Comparison of ENCODE assay signal across 6 cellular contexts in the genomic region with DNA sequence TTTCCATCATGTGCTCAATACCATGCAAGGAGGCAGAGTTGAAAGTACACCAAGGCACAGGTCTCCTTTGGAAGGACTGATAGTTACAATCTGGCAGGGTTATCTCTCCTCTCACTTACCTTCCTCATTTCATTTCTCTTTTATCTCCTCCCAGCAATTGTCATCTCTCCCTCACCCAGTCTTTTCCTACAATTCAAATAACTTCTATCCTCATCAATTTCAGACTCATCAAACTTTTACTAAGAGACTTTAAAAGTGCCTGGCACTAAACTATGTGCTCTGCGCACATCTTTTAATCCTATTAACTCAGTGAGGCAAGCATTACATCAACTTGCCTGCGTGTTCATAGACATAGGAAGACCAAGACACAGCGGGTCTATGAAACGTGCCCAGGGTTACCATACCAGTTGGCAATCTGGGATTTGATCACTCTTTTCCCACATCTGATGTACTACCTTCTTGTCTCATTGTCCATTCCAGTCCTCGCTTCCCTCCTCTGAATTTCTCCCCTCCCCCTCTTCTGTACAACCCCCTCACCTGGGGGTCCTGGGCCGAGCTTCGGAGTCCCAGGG. TPM values are rescaled to one million over a fixed set of nuclear protein-coding genes. Genes with fewer than 3 reads are reported as not detected.
DNase-seq lines count a peak whose midpoint lies in the region; ATAC-seq lines count a peak whose summit lies in the region.

No MANE protein-coding gene starts in this region.

- no peaks in the 10 kb centered on the region for H3K27me3 Mint-ChIP-seq in T-helper 2 cell treated with Interferon-gamma antibody and Interleukin-4, amounts not matched to agents 5 μg/mL and 100 μg/mL, for 36 hours (ENCODE audit: low read depth)
- peaks cover 0 to 5% (median 5%) of the 10 kb centered on the region in 3 donors for H3K27me3 Mint-ChIP-seq in immature natural killer cell (ENCODE audit: low read depth in 3 of 3)

- H3K4me3 Mint-ChIP-seq in T-helper 2 cell treated with Interferon-gamma antibody and Interleukin-4, amounts not matched to agents 5 μg/mL and 100 μg/mL, for 36 hours: peak overlapping the region; percentile 79
- peak overlapping the region; percentile 33 to 73 (median 67) for H3K4me3 Mint-ChIP-seq in immature natural killer cell

- H3K36me3 Mint-ChIP-seq in T-helper 2 cell treated with Interferon-gamma antibody and Interleukin-4, amounts not matched to agents 5 μg/mL and 100 μg/mL, for 36 hours (ENCODE audit: low read depth): peaks cover 42% of the 10 kb centered on the region
- H3K36me3 Mint-ChIP-seq in immature natural killer cell: peaks cover 8 to 13% (median 8%) of the 10 kb centered on the region in 3 donors

- H3K9me3 Mint-ChIP-seq in T-helper 2 cell treated with Interferon-gamma antibody and Interleukin-4, amounts not matched to agents 5 μg/mL and 100 μg/mL, for 36 hours: no peaks in the 10 kb centered on the region
- no peaks in the 10 kb centered on the region for H3K9me3 Mint-ChIP-seq in immature natural killer cell

- peak; percentile 76 for DNase-seq in H7
- DNase-seq in T-helper 2 cell treated with Interferon-gamma antibody and Interleukin-4, amounts not matched to agents 5 μg/mL and 100 μg/mL, for 36 hours (ENCODE audit: low spot score): no peak
- DNase-seq in immature natural killer cell: no peak
- DNase-seq in nucleus accumbens (lab: John Stamatoyannopoulos, UW): no peak
- no peak for DNase-seq in DMS79 (lab: John Stamatoyannopoulos, UW)

- peak overlapping the region; percentile 74 for H3K4me3 ChIP-seq in H7 (ENCODE audit: insufficient read depth, low read depth, low read length)

- H3K27ac Mint-ChIP-seq in T-helper 2 cell treated with Interferon-gamma antibody and Interleukin-4, amounts not matched to agents 5 μg/mL and 100 μg/mL, for 36 hours: peak overlapping the region; percentile 71
- H3K27ac Mint-ChIP-seq in immature natural killer cell: peak overlapping the region; percentile 27 to 98 (median 62)

- peaks cover 28% of the 10 kb centered on the region for H3K4me1 Mint-ChIP-seq in T-helper 2 cell treated with Interferon-gamma antibody and Interleukin-4, amounts not matched to agents 5 μg/mL and 100 μg/mL, for 36 hours (ENCODE audit: low read depth)
- peaks cover 38% of the 10 kb centered on the region in 2 donors for H3K4me1 Mint-ChIP-seq in immature natural killer cell

- no peak for ATAC-seq in GM21825 (IDR thresholded peaks at IDR 0.05; ENCODE audit: unreplicated experiment)

- peaks cover 16% of the 10 kb centered on the region for H3K36me3 ChIP-seq in H7 (replicated peaks; ENCODE audit: control insufficient read depth, insufficient read depth, low read length)

- no peaks in the 10 kb centered on the region for H3K27me3 ChIP-seq in H7 (ENCODE audit: control insufficient read depth, insufficient read depth, low read length)

RNA-seq across cellular contexts. Expression of a gene that starts 1.2 kb away (rescaled TPM):
- 114 and 115 TPM in 2 replicates for total RNA-seq in H7 (2014; rRNA removed; shearing (Covaris generic))
- polyA plus RNA-seq in immature natural killer cell: 10 to 100 TPM; 26.5 to 44.6 (median 28.8) TPM

RNA-seq across cellular contexts. Expression of a gene that starts 12.4 kb away (rescaled TPM):
- 108 and 150 TPM in 2 replicates for total RNA-seq in H7 (2014; rRNA removed; shearing (Covaris generic))
- 10 to 100 TPM; 77.7 to 97.1 (median 94.6) TPM for polyA plus RNA-seq in immature natural killer cell

RNA-seq across cellular contexts. Expression of a gene that starts 17.3 kb away (rescaled TPM):
- 0.44 and 2.1 TPM in 2 replicates for total RNA-seq in H7 (2014; rRNA removed; shearing (Covaris generic))
- 1 to 10 TPM in 1 of 3 donors, under 1 TPM in 2; 0.21 to 1.8 (median 0.93) TPM for polyA plus RNA-seq in immature natural killer cell

RNA-seq across cellular contexts. Expression of a gene that starts 20.7 kb away (rescaled TPM):
- 0.15 and 0.55 TPM in 2 replicates for total RNA-seq in H7 (2014; rRNA removed; shearing (Covaris generic))
- polyA plus RNA-seq in immature natural killer cell: 1 to 10 TPM in 2 of 3 donors, under 1 TPM in 1; 0.70 to 3.8 (median 2.4) TPM

RNA-seq across cellular contexts. Expression of a gene that starts 21.0 kb away (rescaled TPM):
- 45.7 and 58.5 TPM in 2 replicates for total RNA-seq in H7 (2014; rRNA removed; shearing (Covaris generic))
- polyA plus RNA-seq in immature natural killer cell: 10 to 100 TPM in 2 of 3 donors, 1 to 10 TPM in 1; 9.7 to 81.3 (median 22.5) TPM
